Comparison of ENCODE assay signal across 28 cellular contexts in the genomic region with DNA sequence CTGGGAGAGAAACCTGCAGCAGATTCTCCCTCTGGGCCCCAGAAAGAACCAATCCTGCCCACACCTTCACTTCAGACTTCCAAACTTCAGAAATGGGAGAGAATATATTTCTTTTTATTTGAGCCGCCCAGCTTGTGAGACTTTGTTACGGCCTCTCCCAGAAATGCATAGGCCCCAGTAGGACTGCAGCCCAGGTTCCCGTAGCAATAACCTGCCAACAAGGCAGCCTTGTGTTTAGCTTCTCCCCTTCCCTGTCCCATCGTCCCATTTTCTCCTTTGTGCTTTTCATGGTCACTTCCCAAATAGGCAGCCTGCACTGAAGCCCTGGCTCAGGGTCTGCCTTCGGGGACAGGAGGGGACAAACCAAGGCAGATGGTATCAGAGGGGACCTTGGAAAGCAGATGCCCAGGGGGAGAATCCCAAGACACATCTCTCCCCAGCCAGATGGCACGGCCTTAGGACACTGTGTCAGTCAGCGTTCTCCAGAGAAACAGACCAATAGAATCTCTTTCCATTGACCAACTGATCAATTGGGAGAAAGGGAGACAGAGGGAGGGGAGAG.
"Had no signal": no experiment of that assay in that cellular context is flagged by ENCODE, and none has a peak within 500 bp of the region (broad histone marks: within the 10 kb centered on the region; RNA-seq: fewer than 3 reads in every experiment).

No MANE protein-coding gene starts in this region.

- H3K9me3 ChIP-seq: ovary, prostate gland, right lobe of liver, sigmoid colon, thoracic aorta, thyroid gland, upper lobe of left lung, vagina had no signal

- H3K4me3 Mint-ChIP-seq: naive thymus-derived CD8-positive, alpha-beta T cell; natural killer cell treated with Interleukin-12 subunit alpha and Interleukin-12 subunit beta and Interleukin-15 and Interleukin-18, amount 100 ng/mL, for 72 hours; nephron progenitor cell; neural progenitor cell; stimulated activated effector memory CD8-positive, alpha-beta T cell treated with anti-CD3 and anti-CD28 coated beads, Interleukin-12 subunit alpha, Interleukin-12 subunit beta, amount 100 ng/mL, for 72 hours; stimulated activated naive B cell treated with anti-CD40 and anti-IgM and Interleukin-4, amounts not matched to agents 10 μg/mL and 1 μg/mL and 100 μg/mL, for 72 hours; stimulated activated naive CD8-positive, alpha-beta T cell treated with anti-CD3 and anti-CD28 coated beads, Interleukin-15, Interleukin-2, amounts not matched to agents 100 ng/mL and 50 ng/mL, for 24 hours had no signal

- H3K4me1 ChIP-seq: parathyroid adenoma, prostate gland had no signal

- H3K27ac ChIP-seq: neural progenitor cell, ovary, parathyroid adenoma, prostate gland, right lobe of liver, sigmoid colon, stomach, thoracic aorta, thyroid gland, tibial nerve, upper lobe of left lung, vagina had no signal

- H3K36me3 Mint-ChIP-seq: natural killer cell treated with Interleukin-12 subunit alpha and Interleukin-12 subunit beta and Interleukin-15 and Interleukin-18, amount 100 ng/mL, for 72 hours; stimulated activated effector memory CD8-positive, alpha-beta T cell treated with anti-CD3 and anti-CD28 coated beads, Interleukin-12 subunit alpha, Interleukin-12 subunit beta, amount 100 ng/mL, for 72 hours; stimulated activated naive B cell treated with anti-CD40 and anti-IgM and Interleukin-4, amounts not matched to agents 10 μg/mL and 1 μg/mL and 100 μg/mL, for 72 hours had no signal

- H3K27ac Mint-ChIP-seq: naive thymus-derived CD8-positive, alpha-beta T cell; natural killer cell treated with Interleukin-12 subunit alpha and Interleukin-12 subunit beta and Interleukin-15 and Interleukin-18, amount 100 ng/mL, for 72 hours; nephron progenitor cell; neural progenitor cell; stimulated activated effector memory CD8-positive, alpha-beta T cell treated with anti-CD3 and anti-CD28 coated beads, Interleukin-12 subunit alpha, Interleukin-12 subunit beta, amount 100 ng/mL, for 72 hours; stimulated activated naive B cell treated with anti-CD40 and anti-IgM and Interleukin-4, amounts not matched to agents 10 μg/mL and 1 μg/mL and 100 μg/mL, for 72 hours; stimulated activated naive CD8-positive, alpha-beta T cell treated with anti-CD3 and anti-CD28 coated beads, Interleukin-15, Interleukin-2, amounts not matched to agents 100 ng/mL and 50 ng/mL, for 24 hours had no signal

- H3K27me3 ChIP-seq: ovary, right lobe of liver, thyroid gland, vagina had no signal

- H3K36me3 ChIP-seq: neural progenitor cell, ovary, prostate gland, right lobe of liver, sigmoid colon, stomach, thoracic aorta, thyroid gland, tibial nerve, upper lobe of left lung, vagina had no signal

- H3K9me3 Mint-ChIP-seq: natural killer cell treated with Interleukin-12 subunit alpha and Interleukin-12 subunit beta and Interleukin-15 and Interleukin-18, amount 100 ng/mL, for 72 hours; stimulated activated effector memory CD8-positive, alpha-beta T cell treated with anti-CD3 and anti-CD28 coated beads, Interleukin-12 subunit alpha, Interleukin-12 subunit beta, amount 100 ng/mL, for 72 hours; stimulated activated naive B cell treated with anti-CD40 and anti-IgM and Interleukin-4, amounts not matched to agents 10 μg/mL and 1 μg/mL and 100 μg/mL, for 72 hours; stimulated activated naive CD8-positive, alpha-beta T cell treated with anti-CD3 and anti-CD28 coated beads, Interleukin-15, Interleukin-2, amounts not matched to agents 100 ng/mL and 50 ng/mL, for 24 hours had no signal

- DNase-seq: naive thymus-derived CD8-positive, alpha-beta T cell; nephron progenitor cell; occipital lobe; ovary; posterior cingulate gyrus; right cardiac atrium; right lobe of liver; sigmoid colon; small intestine; stimulated activated CD4-positive, alpha-beta T cell treated with anti-CD3 and anti-CD28 coated beads, Interleukin-15, amount 100 ng/mL, for 24 hours; stimulated activated CD4-positive, alpha-beta T cell treated with anti-CD3 and anti-CD28 coated beads, Interleukin-2, amount 100 ng/mL, for 24 hours; stimulated activated CD4-positive, alpha-beta T cell treated with anti-CD3 and anti-CD28 coated beads, Interleukin-2, amount 100 ng/mL, for 48 hours; stimulated activated CD4-positive, alpha-beta T cell treated with anti-CD3 and anti-CD28 coated beads, Interleukin-4, amount 100 ng/mL, for 24 hours; stimulated activated naive B cell treated with anti-CD40 and anti-IgM and Interleukin-4, amounts not matched to agents 10 μg/mL and 1 μg/mL and 100 μg/mL, for 72 hours; stimulated activated naive CD4-positive, alpha-beta T cell treated with Interleukin-2 at 50 U/mL for 16 hours; stomach; thyroid gland; trophoblast cell; upper lobe of left lung had no signal

- ATAC-seq: naive thymus-derived CD8-positive, alpha-beta T cell; natural killer cell treated with Interleukin-12 subunit alpha and Interleukin-12 subunit beta and Interleukin-15 and Interleukin-18, amount 100 ng/mL, for 72 hours; right cardiac atrium; right lobe of liver; stimulated activated effector memory CD8-positive, alpha-beta T cell treated with anti-CD3 and anti-CD28 coated beads, Interleukin-12 subunit alpha, Interleukin-12 subunit beta, amount 100 ng/mL, for 72 hours; stimulated activated naive B cell treated with anti-CD40 and anti-IgM and Interleukin-4, amounts not matched to agents 10 μg/mL and 1 μg/mL and 100 μg/mL, for 72 hours had no signal

- H3K4me3 ChIP-seq: neural progenitor cell, ovary, prostate gland, right lobe of liver, sigmoid colon, stomach, thoracic aorta, thyroid gland, tibial nerve, upper lobe of left lung, vagina had no signal
